ENCODE assay signal across 8 cellular contexts in the genomic region with DNA sequence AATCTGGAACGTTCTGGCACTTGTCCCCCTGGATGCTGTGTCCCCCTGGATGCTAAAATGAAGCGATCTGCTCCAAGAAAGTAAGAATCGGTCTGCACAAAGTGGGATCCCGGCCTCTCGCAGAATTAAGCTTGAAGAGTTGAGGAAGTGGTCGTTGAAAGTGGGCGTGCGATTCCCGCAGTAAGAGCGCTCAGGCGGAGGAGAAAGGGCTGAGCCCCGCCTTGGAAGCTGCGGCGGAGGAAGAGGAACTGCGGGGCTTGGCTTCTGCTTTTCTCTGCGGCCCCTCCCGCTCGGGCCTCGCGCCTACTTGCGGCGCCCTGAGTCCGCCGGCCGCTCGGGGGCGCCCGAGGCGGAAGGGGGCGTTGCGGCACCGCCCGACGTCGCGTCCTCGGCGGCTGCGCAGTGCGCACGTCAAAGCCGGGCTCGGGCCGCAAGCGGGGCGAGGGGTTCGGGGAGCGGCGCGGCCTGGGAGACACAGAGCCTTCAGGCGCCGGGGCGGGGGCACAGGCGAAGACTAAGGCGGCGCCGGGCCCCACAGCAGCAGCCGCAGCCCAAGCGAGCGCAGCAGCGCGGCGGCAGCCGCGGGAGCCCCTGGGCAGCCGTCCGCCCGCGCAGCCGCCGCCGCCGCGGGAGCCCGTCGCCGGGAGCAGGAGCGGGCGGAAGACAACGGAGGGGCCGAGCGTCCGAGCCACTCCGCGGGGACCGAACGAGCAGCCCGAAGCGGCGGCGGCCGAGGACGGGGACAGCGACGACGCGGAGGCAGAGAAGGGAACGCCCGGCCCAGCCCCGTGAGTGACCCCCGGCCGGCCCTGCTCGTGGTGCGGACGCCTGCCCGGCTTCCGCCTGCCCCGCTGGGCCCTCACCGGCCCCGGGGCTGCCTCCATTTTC. TPM values are rescaled to one million over a fixed set of nuclear protein-coding genes. Genes with fewer than 3 reads are reported as not detected.
DNase-seq lines count a peak whose midpoint lies in the region; ATAC-seq and TF ChIP-seq lines count a peak whose summit lies in the region.

A gene (plus strand): TSS at position 400 of the 888 bp plus-strand sequence. CDS start 47,160 bp downstream, outside the sequence.

- H3K4me1 Mint-ChIP-seq in activated CD4-positive, alpha-beta T cell treated with anti-CD3 and anti-CD28 coated beads for 36 hours, result peaks cover 38% of the 10 kb centered on the region

- intact Hi-C loops in activated CD4-positive, alpha-beta T cell treated with anti-CD3 and anti-CD28 coated beads for 36 hours (cut with DNase I, micrococcal nuclease), result loop anchor here (1.0 to 10.0 kb wide), 15 partner anchors 38 to 790 kb away; a partner anchor contains a TSS

- H3K36me3 Mint-ChIP-seq in activated CD4-positive, alpha-beta T cell treated with anti-CD3 and anti-CD28 coated beads for 36 hours (ENCODE audit: low read depth), result peaks cover 27% of the 10 kb centered on the region

- H3K27me3 ChIP-seq in layer of hippocampus (ENCODE audit: control insufficient read depth, insufficient read depth, low read length), result no peaks in the 10 kb centered on the region

- POLR2A ChIA-PET in activated CD4-positive, alpha-beta T cell treated with anti-CD3 and anti-CD28 coated beads for 36 hours (lab: Charles Lee), result interaction anchor here (1.0 kb wide), 1 partner anchor 44 kb away, joined by 3 read pairs; no protein-coding TSS in a partner anchor

- CTCF ChIA-PET in activated CD4-positive, alpha-beta T cell treated with anti-CD3 and anti-CD28 coated beads for 36 hours (lab: Charles Lee), result interaction anchor here (0.5 to 2.8 kb wide), 10 partner anchors 9 to 383 kb away, joined by 3 to 36 read pairs (median 4); no protein-coding TSS in a partner anchor

- peak within 1 kb of the TSS; percentile 95 for H3K27ac Mint-ChIP-seq in activated CD4-positive, alpha-beta T cell treated with anti-CD3 and anti-CD28 coated beads for 36 hours

- H3K9me3 Mint-ChIP-seq in activated CD4-positive, alpha-beta T cell treated with anti-CD3 and anti-CD28 coated beads for 36 hours (ENCODE audit: low read depth), result no peaks in the 10 kb centered on the region

- H3K4me3 ChIP-seq in choroid plexus epithelial cell (ENCODE audit: low read depth, low read length), result peak within 1 kb of the TSS; percentile 81

- peak; percentile 94 for DNase-seq in Ammon's horn (ENCODE audit: low spot score)
- peak; percentile 96 for DNase-seq in NCI-H510A treated with DMSO at 0.1 percent for 48 hours (lab: John Stamatoyannopoulos, UW)
- peak; percentile 93 for DNase-seq in activated CD4-positive, alpha-beta T cell treated with anti-CD3 and anti-CD28 coated beads for 36 hours
- peak; percentile 88 for DNase-seq in choroid plexus epithelial cell (ENCODE audit: low read depth)
- peak; percentile 80 to 86 for DNase-seq in stimulated activated CD4-positive, alpha-beta T cell treated with anti-CD3 and anti-CD28 coated beads, Interleukin-1b, Interleukin-23, amount 100 ng/mL, for 4 hours (ENCODE audit: low read depth in 2 of 2)

- H3K27me3 Mint-ChIP-seq in activated CD4-positive, alpha-beta T cell treated with anti-CD3 and anti-CD28 coated beads for 36 hours, result no peaks in the 10 kb centered on the region

- TF ChIP-seq POLR2A in GM19099 (IDR thresholded peaks at IDR 0.05; ENCODE audit: extremely low read depth, insufficient read length, low read depth), result peak; percentile 79

- peak within 1 kb of the TSS; percentile 77 for H3K27ac ChIP-seq in layer of hippocampus (ENCODE audit: low read depth, low read length)

- ATAC-seq in HG03432 (IDR thresholded peaks at IDR 0.05; ENCODE audit: unreplicated experiment), result peak; percentile 88
- peak; percentile 83 for ATAC-seq in activated CD4-positive, alpha-beta T cell treated with anti-CD3 and anti-CD28 coated beads for 36 hours

- peak within 1 kb of the TSS; percentile 94 for H3K4me3 Mint-ChIP-seq in activated CD4-positive, alpha-beta T cell treated with anti-CD3 and anti-CD28 coated beads for 36 hours

- peak; percentile 50 for TF ChIP-seq CTCF in choroid plexus epithelial cell (conservative IDR thresholded peaks at IDR 0.05; ENCODE audit: low read depth, low read length)

RNA-seq across cellular contexts. Expression of the gene that starts here (rescaled TPM):
- 100 to 1,000 TPM; 122 to 148 TPM for total RNA-seq in activated CD4-positive, alpha-beta T cell treated with anti-CD3 and anti-CD28 coated beads for 36 hours

Comparison
In these comparisons a context has a peak if more than half of its experiments do, and no peak if none do; other contexts are left out.
1. Peak in every context shown above with its lines: DNase-seq, ATAC-seq, H3K4me3 ChIP-seq and H3K27ac ChIP-seq.